ENCODE assay signal across 1 cellular context in the genomic region with DNA sequence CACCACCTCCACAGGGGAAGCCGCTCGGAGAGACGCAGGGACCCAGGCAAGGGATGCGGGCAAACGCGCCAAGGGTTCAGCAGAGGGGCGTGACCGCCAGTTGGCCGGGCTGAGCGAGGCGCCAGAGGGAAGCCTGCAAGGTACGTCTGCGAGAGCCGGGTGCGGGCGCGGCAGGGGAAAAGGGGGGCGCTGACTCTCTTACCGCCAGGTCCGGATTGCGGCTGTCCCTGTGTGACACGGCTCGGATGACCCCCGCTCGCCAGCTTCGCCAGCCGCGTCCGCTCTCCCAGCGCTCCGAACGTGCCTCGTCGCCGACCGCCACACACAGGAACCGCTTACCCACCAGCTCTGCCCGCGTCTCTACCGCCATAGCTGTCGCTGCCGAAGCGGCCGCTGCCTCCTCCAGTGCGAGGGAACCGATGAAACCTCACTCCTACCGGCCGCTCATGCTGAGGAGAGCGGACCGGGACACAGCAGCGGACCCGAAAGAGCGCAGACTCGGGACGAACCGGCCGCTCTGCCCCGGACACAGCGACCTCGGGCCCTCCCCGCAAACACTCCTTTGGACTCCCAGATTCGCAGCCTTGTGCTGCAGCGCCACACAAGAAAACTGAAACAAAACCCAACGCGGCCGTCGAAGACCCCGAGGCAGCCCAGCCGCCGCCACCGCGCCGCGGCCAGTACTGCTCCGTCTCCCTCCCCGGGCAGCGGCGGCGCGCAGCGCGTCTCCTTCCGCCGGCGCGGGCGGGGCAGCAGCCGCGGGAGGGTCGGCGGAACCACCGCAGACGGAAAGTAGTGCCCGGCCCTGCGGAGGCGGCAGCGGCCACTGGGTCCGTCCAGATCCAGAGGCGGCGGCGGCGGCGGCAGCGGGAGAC.
A peak's percentile ranks its signal among the peaks of the same experiment; 100 is the strongest.
TF ChIP-seq lines count a peak whose summit lies in the region.

A gene with protein sequence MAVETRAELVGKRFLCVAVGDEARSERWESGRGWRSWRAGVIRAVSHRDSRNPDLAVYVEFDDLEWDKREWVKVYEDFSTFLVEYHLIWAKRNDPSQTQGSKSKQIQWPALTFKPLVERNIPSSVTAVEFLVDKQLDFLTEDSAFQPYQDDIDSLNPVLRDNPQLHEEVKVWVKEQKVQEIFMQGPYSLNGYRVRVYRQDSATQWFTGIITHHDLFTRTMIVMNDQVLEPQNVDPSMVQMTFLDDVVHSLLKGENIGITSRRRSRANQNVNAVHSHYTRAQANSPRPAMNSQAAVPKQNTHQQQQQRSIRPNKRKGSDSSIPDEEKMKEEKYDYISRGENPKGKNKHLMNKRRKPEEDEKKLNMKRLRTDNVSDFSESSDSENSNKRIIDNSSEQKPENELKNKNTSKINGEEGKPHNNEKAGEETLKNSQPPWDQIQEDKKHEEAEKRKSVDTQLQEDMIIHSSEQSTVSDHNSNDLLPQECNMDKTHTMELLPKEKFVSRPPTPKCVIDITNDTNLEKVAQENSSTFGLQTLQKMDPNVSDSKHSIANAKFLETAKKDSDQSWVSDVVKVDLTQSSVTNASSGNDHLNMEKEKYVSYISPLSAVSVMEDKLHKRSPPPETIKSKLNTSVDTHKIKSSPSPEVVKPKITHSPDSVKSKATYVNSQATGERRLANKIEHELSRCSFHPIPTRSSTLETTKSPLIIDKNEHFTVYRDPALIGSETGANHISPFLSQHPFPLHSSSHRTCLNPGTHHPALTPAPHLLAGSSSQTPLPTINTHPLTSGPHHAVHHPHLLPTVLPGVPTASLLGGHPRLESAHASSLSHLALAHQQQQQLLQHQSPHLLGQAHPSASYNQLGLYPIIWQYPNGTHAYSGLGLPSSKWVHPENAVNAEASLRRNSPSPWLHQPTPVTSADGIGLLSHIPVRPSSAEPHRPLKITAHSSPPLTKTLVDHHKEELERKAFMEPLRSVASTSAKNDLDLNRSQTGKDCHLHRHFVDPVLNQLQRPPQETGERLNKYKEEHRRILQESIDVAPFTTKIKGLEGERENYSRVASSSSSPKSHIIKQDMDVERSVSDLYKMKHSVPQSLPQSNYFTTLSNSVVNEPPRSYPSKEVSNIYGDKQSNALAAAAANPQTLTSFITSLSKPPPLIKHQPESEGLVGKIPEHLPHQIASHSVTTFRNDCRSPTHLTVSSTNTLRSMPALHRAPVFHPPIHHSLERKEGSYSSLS (N-terminal part only) (minus strand): TSS at position 685 of the 875 bp plus-strand sequence. CDS start 315 bp downstream, at position 370.

TF ChIP-seq in GM12878, 131 proteins besides CTCF, POLR2A, EP300 and RAD21 (continues in another document):
- TF ChIP-seq CHD2 (IDR thresholded peaks at IDR 0.05; ENCODE audit: borderline replicate concordance, low read depth, low read length) = peak; percentile 87; the same call in 1 of the 2 replicates
- 0 out of 2 replicates have a peak, but pooled peaks have one; percentile 52 for TF ChIP-seq ZNF217 (IDR thresholded peaks at IDR 0.05)
- peak; percentile 95; the same call in 1 of the 2 replicates for TF ChIP-seq ASH2L (IDR thresholded peaks at IDR 0.05; ENCODE audit: borderline replicate concordance, low read depth)
- peak; percentile 60; the same call in 1 of the 2 replicates for TF ChIP-seq SIN3A (IDR thresholded peaks at IDR 0.05; ENCODE audit: low read depth, low read length)
- TF ChIP-seq RELA (IDR thresholded peaks at IDR 0.05; ENCODE audit: borderline replicate concordance, partially characterized antibody) = peak; percentile 17
- TF ChIP-seq DPF2 (IDR thresholded peaks at IDR 0.05) = peak; percentile 84
- TF ChIP-seq RAD51 (IDR thresholded peaks at IDR 0.05) = no peak
- TF ChIP-seq CBFB (IDR thresholded peaks at IDR 0.05; ENCODE audit: low read depth) = peak; percentile 62; the same call in 1 of the 2 replicates
- TF ChIP-seq, protein P1, sequence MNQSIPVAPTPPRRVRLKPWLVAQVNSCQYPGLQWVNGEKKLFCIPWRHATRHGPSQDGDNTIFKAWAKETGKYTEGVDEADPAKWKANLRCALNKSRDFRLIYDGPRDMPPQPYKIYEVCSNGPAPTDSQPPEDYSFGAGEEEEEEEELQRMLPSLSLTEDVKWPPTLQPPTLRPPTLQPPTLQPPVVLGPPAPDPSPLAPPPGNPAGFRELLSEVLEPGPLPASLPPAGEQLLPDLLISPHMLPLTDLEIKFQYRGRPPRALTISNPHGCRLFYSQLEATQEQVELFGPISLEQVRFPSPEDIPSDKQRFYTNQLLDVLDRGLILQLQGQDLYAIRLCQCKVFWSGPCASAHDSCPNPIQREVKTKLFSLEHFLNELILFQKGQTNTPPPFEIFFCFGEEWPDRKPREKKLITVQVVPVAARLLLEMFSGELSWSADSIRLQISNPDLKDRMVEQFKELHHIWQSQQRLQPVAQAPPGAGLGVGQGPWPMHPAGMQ (IDR thresholded peaks at IDR 0.05; ENCODE audit: borderline replicate concordance) = 0 out of 2 replicates have a peak, but pooled peaks have one; percentile 27
- TF ChIP-seq SMAD5 (IDR thresholded peaks at IDR 0.05; ENCODE audit: low read depth) = no peak
- no peak for TF ChIP-seq CBX3 (IDR thresholded peaks at IDR 0.05; ENCODE audit: borderline replicate concordance, low read depth)
- peak; percentile 20 for TF ChIP-seq MYC (IDR thresholded peaks at IDR 0.05; ENCODE audit: insufficient read depth, insufficient read length, insufficient replicate concordance, low read length, severe bottlenecking)
- peak; percentile 27; the same call in 1 of the 2 replicates for TF ChIP-seq HCFC1 (IDR thresholded peaks at IDR 0.05; ENCODE audit: low read length)
- TF ChIP-seq IKZF2 (IDR thresholded peaks at IDR 0.05) = peak in 1 of 2 experiments; percentile 34; a peak in 1 of 4 replicates
- TF ChIP-seq BHLHE40 (IDR thresholded peaks at IDR 0.05; ENCODE audit: borderline replicate concordance in 1 of 2, low read depth in 2 of 2, low read length in 1 of 2) = peak in 1 of 2 experiments; percentile 70; a peak in 2 of 4 replicates
- peak; percentile 51 for TF ChIP-seq EED (IDR thresholded peaks at IDR 0.05; ENCODE audit: low read depth)
- TF ChIP-seq SRF (IDR thresholded peaks at IDR 0.05; ENCODE audit: low read depth in 2 of 2, low read length in 2 of 2) = 0 out of 4 replicates have a peak, but pooled peaks of 1 of the 2 experiments have one; percentile 26
- TF ChIP-seq TCF3 (IDR thresholded peaks at IDR 0.05; ENCODE audit: borderline replicate concordance, insufficient read depth, low read depth, low read length) = peak; percentile 57; the same call in 1 of the 2 replicates
- 0 out of 2 replicates have a peak, but pooled peaks have one; percentile 24 for TF ChIP-seq MXI1 (IDR thresholded peaks at IDR 0.05; ENCODE audit: low read depth, low read length)
- TF ChIP-seq, protein P2, sequence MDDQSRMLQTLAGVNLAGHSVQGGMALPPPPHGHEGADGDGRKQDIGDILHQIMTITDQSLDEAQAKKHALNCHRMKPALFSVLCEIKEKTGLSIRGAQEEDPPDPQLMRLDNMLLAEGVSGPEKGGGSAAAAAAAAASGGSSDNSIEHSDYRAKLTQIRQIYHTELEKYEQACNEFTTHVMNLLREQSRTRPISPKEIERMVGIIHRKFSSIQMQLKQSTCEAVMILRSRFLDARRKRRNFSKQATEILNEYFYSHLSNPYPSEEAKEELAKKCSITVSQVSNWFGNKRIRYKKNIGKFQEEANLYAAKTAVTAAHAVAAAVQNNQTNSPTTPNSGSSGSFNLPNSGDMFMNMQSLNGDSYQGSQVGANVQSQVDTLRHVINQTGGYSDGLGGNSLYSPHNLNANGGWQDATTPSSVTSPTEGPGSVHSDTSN (IDR thresholded peaks at IDR 0.05; ENCODE audit: insufficient replicate concordance, low read depth, low read length) = peak; percentile 65
- peak; percentile 87; the same call in 1 of the 2 replicates for TF ChIP-seq SMARCA5 (IDR thresholded peaks at IDR 0.05)
- TF ChIP-seq WRNIP1 (IDR thresholded peaks at IDR 0.05; ENCODE audit: borderline replicate concordance, low read depth, low read length) = no peak
- 0 out of 2 replicates have a peak, but pooled peaks have one; percentile 32 for TF ChIP-seq NBN (IDR thresholded peaks at IDR 0.05)
- TF ChIP-seq MEF2A (IDR thresholded peaks at IDR 0.05; ENCODE audit: insufficient read depth, low read depth, low read length) = 0 out of 2 replicates have a peak, but pooled peaks have one; percentile 34
- peak; percentile 68 for TF ChIP-seq TARDBP (IDR thresholded peaks at IDR 0.05; ENCODE audit: borderline replicate concordance)
- TF ChIP-seq CHD1 (IDR thresholded peaks at IDR 0.05; ENCODE audit: low read depth, low read length) = 0 out of 2 replicates have a peak, but pooled peaks have one; percentile 28
- TF ChIP-seq PML (IDR thresholded peaks at IDR 0.05; ENCODE audit: low read length) = no peak; the same call in 1 of the 2 replicates
- TF ChIP-seq TAF1 (IDR thresholded peaks at IDR 0.05; ENCODE audit: borderline replicate concordance, low read depth, low read length) = peak; percentile 73; the same call in 1 of the 2 replicates
- peak in 1 of 2 experiments; percentile 19; a peak in 2 of 4 replicates for TF ChIP-seq ETV6 (conservative IDR thresholded peaks at IDR 0.05 in 1 of 2, IDR thresholded peaks at IDR 0.05 in 1 of 2; ENCODE audit: borderline replicate concordance in 1 of 2, low read depth in 1 of 2)
- TF ChIP-seq, protein P3, sequence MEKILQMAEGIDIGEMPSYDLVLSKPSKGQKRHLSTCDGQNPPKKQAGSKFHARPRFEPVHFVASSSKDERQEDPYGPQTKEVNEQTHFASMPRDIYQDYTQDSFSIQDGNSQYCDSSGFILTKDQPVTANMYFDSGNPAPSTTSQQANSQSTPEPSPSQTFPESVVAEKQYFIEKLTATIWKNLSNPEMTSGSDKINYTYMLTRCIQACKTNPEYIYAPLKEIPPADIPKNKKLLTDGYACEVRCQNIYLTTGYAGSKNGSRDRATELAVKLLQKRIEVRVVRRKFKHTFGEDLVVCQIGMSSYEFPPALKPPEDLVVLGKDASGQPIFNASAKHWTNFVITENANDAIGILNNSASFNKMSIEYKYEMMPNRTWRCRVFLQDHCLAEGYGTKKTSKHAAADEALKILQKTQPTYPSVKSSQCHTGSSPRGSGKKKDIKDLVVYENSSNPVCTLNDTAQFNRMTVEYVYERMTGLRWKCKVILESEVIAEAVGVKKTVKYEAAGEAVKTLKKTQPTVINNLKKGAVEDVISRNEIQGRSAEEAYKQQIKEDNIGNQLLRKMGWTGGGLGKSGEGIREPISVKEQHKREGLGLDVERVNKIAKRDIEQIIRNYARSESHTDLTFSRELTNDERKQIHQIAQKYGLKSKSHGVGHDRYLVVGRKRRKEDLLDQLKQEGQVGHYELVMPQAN (conservative IDR thresholded peaks at IDR 0.05) = peak; percentile 45
- TF ChIP-seq RUNX3 (IDR thresholded peaks at IDR 0.05; ENCODE audit: low read length) = peak; percentile 76
- TF ChIP-seq YY1 (IDR thresholded peaks at IDR 0.05; ENCODE audit: low read depth, low read length) = peak; percentile 53
- peak; percentile 78 for TF ChIP-seq RBBP5 (conservative IDR thresholded peaks at IDR 0.05)
- peak; percentile 70; the same call in 1 of the 2 replicates for TF ChIP-seq ZNF24 (IDR thresholded peaks at IDR 0.05)
- no peak for TF ChIP-seq SMC3 (IDR thresholded peaks at IDR 0.05; ENCODE audit: borderline replicate concordance, low read length)
- no peak for TF ChIP-seq SP1 (IDR thresholded peaks at IDR 0.05; ENCODE audit: low read depth, low read length)
- TF ChIP-seq, protein P4, sequence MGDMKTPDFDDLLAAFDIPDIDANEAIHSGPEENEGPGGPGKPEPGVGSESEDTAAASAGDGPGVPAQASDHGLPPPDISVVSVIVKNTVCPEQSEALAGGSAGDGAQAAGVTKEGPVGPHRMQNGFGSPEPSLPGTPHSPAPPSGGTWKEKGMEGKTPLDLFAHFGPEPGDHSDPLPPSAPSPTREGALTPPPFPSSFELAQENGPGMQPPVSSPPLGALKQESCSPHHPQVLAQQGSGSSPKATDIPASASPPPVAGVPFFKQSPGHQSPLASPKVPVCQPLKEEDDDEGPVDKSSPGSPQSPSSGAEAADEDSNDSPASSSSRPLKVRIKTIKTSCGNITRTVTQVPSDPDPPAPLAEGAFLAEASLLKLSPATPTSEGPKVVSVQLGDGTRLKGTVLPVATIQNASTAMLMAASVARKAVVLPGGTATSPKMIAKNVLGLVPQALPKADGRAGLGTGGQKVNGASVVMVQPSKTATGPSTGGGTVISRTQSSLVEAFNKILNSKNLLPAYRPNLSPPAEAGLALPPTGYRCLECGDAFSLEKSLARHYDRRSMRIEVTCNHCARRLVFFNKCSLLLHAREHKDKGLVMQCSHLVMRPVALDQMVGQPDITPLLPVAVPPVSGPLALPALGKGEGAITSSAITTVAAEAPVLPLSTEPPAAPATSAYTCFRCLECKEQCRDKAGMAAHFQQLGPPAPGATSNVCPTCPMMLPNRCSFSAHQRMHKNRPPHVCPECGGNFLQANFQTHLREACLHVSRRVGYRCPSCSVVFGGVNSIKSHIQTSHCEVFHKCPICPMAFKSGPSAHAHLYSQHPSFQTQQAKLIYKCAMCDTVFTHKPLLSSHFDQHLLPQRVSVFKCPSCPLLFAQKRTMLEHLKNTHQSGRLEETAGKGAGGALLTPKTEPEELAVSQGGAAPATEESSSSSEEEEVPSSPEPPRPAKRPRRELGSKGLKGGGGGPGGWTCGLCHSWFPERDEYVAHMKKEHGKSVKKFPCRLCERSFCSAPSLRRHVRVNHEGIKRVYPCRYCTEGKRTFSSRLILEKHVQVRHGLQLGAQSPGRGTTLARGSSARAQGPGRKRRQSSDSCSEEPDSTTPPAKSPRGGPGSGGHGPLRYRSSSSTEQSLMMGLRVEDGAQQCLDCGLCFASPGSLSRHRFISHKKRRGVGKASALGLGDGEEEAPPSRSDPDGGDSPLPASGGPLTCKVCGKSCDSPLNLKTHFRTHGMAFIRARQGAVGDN (IDR thresholded peaks at IDR 0.05) = peak; percentile 70; the same call in 1 of the 2 replicates
- TF ChIP-seq EGR1 (IDR thresholded peaks at IDR 0.05; ENCODE audit: borderline replicate concordance in 1 of 2, low read depth in 2 of 2, low read length in 2 of 2) = peak in 1 of 2 experiments; percentile 82; a peak in 2 of 3 replicates
- TF ChIP-seq SMAD1 (IDR thresholded peaks at IDR 0.05; ENCODE audit: low read depth, partially characterized antibody) = no peak
- TF ChIP-seq, protein P5, sequence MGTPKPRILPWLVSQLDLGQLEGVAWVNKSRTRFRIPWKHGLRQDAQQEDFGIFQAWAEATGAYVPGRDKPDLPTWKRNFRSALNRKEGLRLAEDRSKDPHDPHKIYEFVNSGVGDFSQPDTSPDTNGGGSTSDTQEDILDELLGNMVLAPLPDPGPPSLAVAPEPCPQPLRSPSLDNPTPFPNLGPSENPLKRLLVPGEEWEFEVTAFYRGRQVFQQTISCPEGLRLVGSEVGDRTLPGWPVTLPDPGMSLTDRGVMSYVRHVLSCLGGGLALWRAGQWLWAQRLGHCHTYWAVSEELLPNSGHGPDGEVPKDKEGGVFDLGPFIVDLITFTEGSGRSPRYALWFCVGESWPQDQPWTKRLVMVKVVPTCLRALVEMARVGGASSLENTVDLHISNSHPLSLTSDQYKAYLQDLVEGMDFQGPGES (IDR thresholded peaks at IDR 0.05) = no peak
- peak; percentile 76 for TF ChIP-seq LARP7 (IDR thresholded peaks at IDR 0.05)
- TF ChIP-seq, protein P6, sequence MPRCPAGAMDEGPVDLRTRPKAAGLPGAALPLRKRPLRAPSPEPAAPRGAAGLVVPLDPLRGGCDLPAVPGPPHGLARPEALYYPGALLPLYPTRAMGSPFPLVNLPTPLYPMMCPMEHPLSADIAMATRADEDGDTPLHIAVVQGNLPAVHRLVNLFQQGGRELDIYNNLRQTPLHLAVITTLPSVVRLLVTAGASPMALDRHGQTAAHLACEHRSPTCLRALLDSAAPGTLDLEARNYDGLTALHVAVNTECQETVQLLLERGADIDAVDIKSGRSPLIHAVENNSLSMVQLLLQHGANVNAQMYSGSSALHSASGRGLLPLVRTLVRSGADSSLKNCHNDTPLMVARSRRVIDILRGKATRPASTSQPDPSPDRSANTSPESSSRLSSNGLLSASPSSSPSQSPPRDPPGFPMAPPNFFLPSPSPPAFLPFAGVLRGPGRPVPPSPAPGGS (IDR thresholded peaks at IDR 0.05; ENCODE audit: borderline replicate concordance, insufficient read depth, low read depth, low read length, poor library complexity, severe bottlenecking) = peak; percentile 50
- peak; percentile 82 for TF ChIP-seq POLR2AphosphoS5 (IDR thresholded peaks at IDR 0.05; ENCODE audit: low read length)
- peak; percentile 41; the same call in 1 of the 2 replicates for TF ChIP-seq CREM (IDR thresholded peaks at IDR 0.05; ENCODE audit: low read depth)
